ENCODE assay signal across 15 cellular contexts in the genomic region with DNA sequence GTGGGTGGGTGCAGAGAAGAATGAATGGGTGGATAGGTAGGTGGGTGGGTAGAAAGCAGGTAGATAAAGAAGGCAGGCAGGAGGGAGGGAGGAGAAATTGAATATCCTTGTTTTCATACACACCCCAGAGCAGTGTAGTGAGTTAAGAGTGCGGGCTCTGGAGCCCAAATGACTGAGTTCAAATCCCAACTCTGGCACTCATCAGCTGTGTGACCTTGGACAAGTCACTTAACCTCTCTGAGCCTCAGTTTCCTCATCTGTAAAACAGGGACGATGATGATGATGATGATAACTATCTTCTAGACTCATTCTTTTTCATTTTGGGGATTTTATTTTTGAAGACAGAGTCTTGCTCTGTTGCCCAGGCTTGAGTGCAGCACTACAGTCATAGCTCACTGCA. TPM values are rescaled to one million over a fixed set of nuclear protein-coding genes. Genes with fewer than 3 reads are reported as not detected.
"Had no signal": no experiment of that assay in that cellular context is flagged by ENCODE, and none has a peak within 500 bp of the region (broad histone marks: within the 10 kb centered on the region; RNA-seq: fewer than 3 reads in every experiment).

No MANE protein-coding gene starts in this region.

- H3K36me3 ChIP-seq: cardiac muscle cell, gastroesophageal sphincter, left ventricle myocardium inferior, upper lobe of left lung had no signal

- DNase-seq: activated CD4-positive, alpha-beta T cell treated with anti-CD3 and anti-CD28 coated beads, Interleukin-2, amount 50 U/mL, for 4 hours; activated CD4-positive, CD25-positive, alpha-beta regulatory T cell treated with anti-CD3 and anti-CD28 coated beads, Interleukin-2, amount 50 U/mL, for 72 hours; activated gamma-delta T cell treated with Interleukin-2 at 50 U/mL for 16 hours; activated T-cell treated with anti-CD3 and anti-CD28 coated beads, Interleukin-2, amount 50 U/mL, for 4 hours; cortex of kidney; effector memory CD4-positive, alpha-beta T cell; left ventricle myocardium inferior; stimulated activated naive CD4-positive, alpha-beta T cell; T-helper 2 cell; upper lobe of left lung had no signal

- ATAC-seq: activated T-cell treated with anti-CD3 and anti-CD28 coated beads, Interleukin-2, amount 50 U/mL, for 4 hours; gastroesophageal sphincter had no signal

- H3K4me3 ChIP-seq: cardiac muscle cell, gastroesophageal sphincter, left ventricle myocardium inferior, smooth muscle cell, upper lobe of left lung had no signal

- H3K27me3 ChIP-seq: cardiac muscle cell, upper lobe of left lung had no signal

- H3K36me3 Mint-ChIP-seq: memory B cell had no signal

- H3K4me3 Mint-ChIP-seq: activated T-cell treated with anti-CD3 and anti-CD28 coated beads, Interleukin-2, amount 50 U/mL, for 4 hours had no signal

- H3K4me2 ChIP-seq: smooth muscle cell had no signal

- H3K27ac ChIP-seq: cardiac muscle cell, gastroesophageal sphincter, left ventricle myocardium inferior had no signal

- FAIRE-seq: keratinocyte had no signal

RNA-seq across cellular contexts. Expression of a gene that starts 2.0 kb away (rescaled TPM):
- total RNA-seq: cardiac muscle cell, smooth muscle cell had no signal
- polyA plus RNA-seq: cardiac muscle cell, smooth muscle cell had no signal
